In genomic region chr13:56396318-56396717, GRCh38 we compare ENCODE assay signal across 24 cellular contexts.
"Had no signal": no experiment of that assay in that cellular context is flagged by ENCODE, and none has a peak within 500 bp of the region (broad histone marks: within the 10 kb centered on the region; RNA-seq: fewer than 3 reads in every experiment).

No MANE protein-coding gene starts in this region.

- DNase-seq: colonic mucosa; cortex of kidney; dermis blood vessel endothelial cell; dorsolateral prefrontal cortex; effector CD4-positive, alpha-beta T cell; effector CD8-positive, alpha-beta T cell; effector memory CD8-positive, alpha-beta T cell; endodermal cell; erythroblast; esophagus squamous epithelium; foreskin fibroblast; foreskin keratinocyte; foreskin melanocyte; gastrocnemius medialis; glutamatergic neuron; head of caudate nucleus; heart left ventricle; heart right ventricle had no signal

- H3K4me3 ChIP-seq: colonic mucosa, coronary artery, dorsolateral prefrontal cortex, esophagus muscularis mucosa, esophagus squamous epithelium, gastrocnemius medialis, gastroesophageal sphincter, heart left ventricle, heart right ventricle had no signal

- ATAC-seq: effector memory CD8-positive, alpha-beta T cell; esophagus mucosa; foreskin keratinocyte; gastrocnemius medialis; gastroesophageal sphincter; heart left ventricle; heart right ventricle had no signal

- H3K4me1 Mint-ChIP-seq: endodermal cell had no signal

- H3K4me3 Mint-ChIP-seq: dendritic cell treated with granulocyte-macrophage colony-stimulating factor and Interleukin-4, amounts not matched to agents 40 ng/mL and 50 ng/mL, for 4 days; effector memory CD8-positive, alpha-beta T cell; endodermal cell had no signal

- H3K27ac Mint-ChIP-seq: dendritic cell treated with granulocyte-macrophage colony-stimulating factor and Interleukin-4, amounts not matched to agents 40 ng/mL and 50 ng/mL, for 4 days; effector memory CD8-positive, alpha-beta T cell; endodermal cell had no signal

- H3K9me3 ChIP-seq: colonic mucosa, esophagus muscularis mucosa, esophagus squamous epithelium, gastrocnemius medialis, gastroesophageal sphincter had no signal

- H3K27me3 ChIP-seq: colonic mucosa, esophagus muscularis mucosa, esophagus squamous epithelium, foreskin keratinocyte, gastrocnemius medialis, gastroesophageal sphincter, heart left ventricle, heart right ventricle had no signal

- H3K36me3 ChIP-seq: colonic mucosa, esophagus muscularis mucosa, esophagus squamous epithelium, gastrocnemius medialis, gastroesophageal sphincter, heart left ventricle, heart right ventricle had no signal

- H3K4me1 ChIP-seq: colonic mucosa, esophagus muscularis mucosa, esophagus squamous epithelium, foreskin keratinocyte, gastrocnemius medialis, gastroesophageal sphincter, heart left ventricle, heart right ventricle had no signal

- H3K27me3 Mint-ChIP-seq: dendritic cell treated with granulocyte-macrophage colony-stimulating factor and Interleukin-4, amounts not matched to agents 40 ng/mL and 50 ng/mL, for 4 days; effector memory CD8-positive, alpha-beta T cell had no signal

- H3K27ac ChIP-seq: colonic mucosa, coronary artery, dorsolateral prefrontal cortex, epithelial cell of prostate, esophagus muscularis mucosa, esophagus squamous epithelium, foreskin keratinocyte, gastrocnemius medialis, gastroesophageal sphincter, heart left ventricle, heart right ventricle had no signal
